8 cellular contexts compared by ENCODE assay signal in the genomic region with DNA sequence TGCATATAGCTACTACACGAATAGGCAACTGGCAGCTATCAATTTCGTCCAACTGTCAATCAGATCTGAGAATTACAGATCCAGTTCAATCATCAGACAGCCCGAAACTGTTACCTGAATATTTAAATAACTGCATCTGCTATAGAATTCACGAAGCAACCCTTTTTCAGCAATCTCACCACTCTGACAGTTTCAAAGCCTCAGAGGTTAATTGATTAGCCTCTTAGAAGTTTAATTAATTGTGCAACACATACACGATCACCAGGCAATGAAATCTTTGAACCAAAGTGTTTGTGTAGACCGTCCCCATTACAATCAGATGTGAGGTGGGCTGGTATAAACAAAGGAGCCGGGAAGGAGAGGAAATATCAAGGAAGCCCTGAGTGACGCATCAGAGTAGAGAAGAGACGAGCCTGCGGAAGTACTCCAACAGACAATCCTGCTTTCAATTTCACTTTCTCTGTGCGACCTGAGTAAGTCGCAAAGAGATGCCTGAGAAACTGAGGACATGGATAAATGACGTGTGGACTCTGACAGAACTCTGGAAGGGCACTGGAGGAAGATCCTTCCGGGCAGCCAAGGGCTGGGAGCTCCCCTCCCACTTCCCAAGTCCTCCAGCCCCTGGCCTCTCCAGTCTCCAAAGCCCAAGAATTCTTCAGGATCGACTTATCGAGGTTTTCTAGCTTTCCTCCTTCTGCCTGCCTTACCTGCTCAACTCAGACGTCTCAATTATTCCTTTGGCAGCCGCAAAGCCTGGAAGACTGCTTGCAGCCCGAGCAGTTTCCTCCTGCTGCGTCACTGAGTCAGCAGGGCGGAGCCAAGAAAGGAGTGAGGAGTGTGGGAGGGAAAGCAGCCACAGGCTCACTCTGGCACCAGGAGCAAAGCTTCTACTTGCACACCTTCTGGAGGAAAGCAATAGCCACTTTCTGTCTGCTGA. TPM values are rescaled to one million over a fixed set of nuclear protein-coding genes. Genes with fewer than 3 reads are reported as not detected.
DNase-seq lines count a peak whose midpoint lies in the region; ATAC-seq and TF ChIP-seq lines count a peak whose summit lies in the region.

A gene with protein sequence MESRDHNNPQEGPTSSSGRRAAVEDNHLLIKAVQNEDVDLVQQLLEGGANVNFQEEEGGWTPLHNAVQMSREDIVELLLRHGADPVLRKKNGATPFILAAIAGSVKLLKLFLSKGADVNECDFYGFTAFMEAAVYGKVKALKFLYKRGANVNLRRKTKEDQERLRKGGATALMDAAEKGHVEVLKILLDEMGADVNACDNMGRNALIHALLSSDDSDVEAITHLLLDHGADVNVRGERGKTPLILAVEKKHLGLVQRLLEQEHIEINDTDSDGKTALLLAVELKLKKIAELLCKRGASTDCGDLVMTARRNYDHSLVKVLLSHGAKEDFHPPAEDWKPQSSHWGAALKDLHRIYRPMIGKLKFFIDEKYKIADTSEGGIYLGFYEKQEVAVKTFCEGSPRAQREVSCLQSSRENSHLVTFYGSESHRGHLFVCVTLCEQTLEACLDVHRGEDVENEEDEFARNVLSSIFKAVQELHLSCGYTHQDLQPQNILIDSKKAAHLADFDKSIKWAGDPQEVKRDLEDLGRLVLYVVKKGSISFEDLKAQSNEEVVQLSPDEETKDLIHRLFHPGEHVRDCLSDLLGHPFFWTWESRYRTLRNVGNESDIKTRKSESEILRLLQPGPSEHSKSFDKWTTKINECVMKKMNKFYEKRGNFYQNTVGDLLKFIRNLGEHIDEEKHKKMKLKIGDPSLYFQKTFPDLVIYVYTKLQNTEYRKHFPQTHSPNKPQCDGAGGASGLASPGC (minus strand): TSS at position 797 of the 937 bp plus-strand sequence. CDS start 2,450 bp downstream, outside the sequence.

- in situ Hi-C loops in ACHN (cut with HindIII; ENCODE audit: low pct_ligation_motif_present, low pct_unique_long_range_greater_than_20kb, low sequenced_read_pairs), result no loop called here

- ATAC-seq in GM18508 (IDR thresholded peaks at IDR 0.05; ENCODE audit: insufficient read depth, unreplicated experiment) (peak; percentile 55), HG02885 (IDR thresholded peaks at IDR 0.05; ENCODE audit: poor library complexity, unreplicated experiment) (peak; percentile 90), mucosa of descending colon (peak; percentile 95)
- peak; percentile 84 for ATAC-seq in stimulated activated naive CD8-positive, alpha-beta T cell treated with anti-CD3 and anti-CD28 coated beads, Interleukin-15, Interleukin-2, amounts not matched to agents 100 U/mL and 50 U/mL, for 24 hours

- H3K9me3 ChIP-seq in mucosa of descending colon, result no peaks in the 10 kb centered on the region

- H3K4me3 ChIP-seq in epithelial cell of proximal tubule (ENCODE audit: low read depth, low read length) (peak within 1 kb of the TSS; percentile 73), mucosa of descending colon (peak within 1 kb of the TSS; percentile 70)

- peaks cover 18% of the 10 kb centered on the region for H3K4me1 ChIP-seq in mucosa of descending colon (ENCODE audit: low read depth)

- DNase-seq in ACHN (peak; percentile 91), NCI-H82 treated with DMSO at 0.1 percent for 48 hours (lab: John Stamatoyannopoulos, UW; ENCODE audit: unreplicated experiment) (peak; percentile 48), activated T-cell treated with anti-CD3 and anti-CD28 coated beads for 1 hour (ENCODE audit: low read depth) (peak; percentile 38), epithelial cell of proximal tubule (ENCODE audit: low read depth) (peak; percentile 52), mucosa of descending colon (peak; percentile 87)
- DNase-seq in stimulated activated naive CD8-positive, alpha-beta T cell treated with anti-CD3 and anti-CD28 coated beads, Interleukin-15, Interleukin-2, amounts not matched to agents 100 U/mL and 50 U/mL, for 24 hours, result peak; percentile 66

- intact Hi-C loops in mucosa of descending colon (cut with DNase I, micrococcal nuclease), result no loop called here

- TF ChIP-seq CTCF in epithelial cell of proximal tubule (conservative IDR thresholded peaks at IDR 0.05; ENCODE audit: low read depth, low read length) (no peak), mucosa of descending colon (IDR thresholded peaks at IDR 0.05) (no peak)

- H3K36me3 ChIP-seq in mucosa of descending colon (ENCODE audit: low read depth), result no peaks in the 10 kb centered on the region

RNA-seq across cellular contexts. Expression of the gene that starts here (rescaled TPM):
- total RNA-seq in epithelial cell of proximal tubule, result 1.7 and 2.5 TPM in 2 replicates
- total RNA-seq in mucosa of descending colon, result 10 to 100 TPM; 14.3 to 23.9 (median 16.3) TPM

Comparison
In these comparisons a context has a peak if more than half of its experiments do, and no peak if none do; other contexts are left out.
1. Peak in every context shown above with its lines: DNase-seq, ATAC-seq and H3K4me3 ChIP-seq.
2. DNase-seq: peak in every context shown above with its lines; median percentile 91 in ACHN; 87 in mucosa of descending colon; 66 in stimulated activated naive CD8-positive, alpha-beta T cell treated with anti-CD3 and anti-CD28 coated beads, Interleukin-15, Interleukin-2, amounts not matched to agents 100 U/mL and 50 U/mL, for 24 hours; 52 in epithelial cell of proximal tubule; 48 in NCI-H82 treated with DMSO at 0.1 percent for 48 hours; 38 in activated T-cell treated with anti-CD3 and anti-CD28 coated beads for 1 hour.